Comparison of ENCODE assay signal across 9 cellular contexts in genomic region chrX:78754917-78755316, GRCh38. TPM values are rescaled to one million over a fixed set of nuclear protein-coding genes. Genes with fewer than 3 reads are reported as not detected.
DNase-seq lines count a peak whose midpoint lies in the region; ATAC-seq and TF ChIP-seq lines count a peak whose summit lies in the region.
"Had no signal": no experiment of that assay in that cellular context is flagged by ENCODE, and none has a peak within 500 bp of the region (broad histone marks: within the 10 kb centered on the region; RNA-seq: fewer than 3 reads in every experiment).

No MANE protein-coding gene starts in this region.

- peaks cover 27% of the 10 kb centered on the region for H3K36me3 Mint-ChIP-seq in neural crest cell (ENCODE audit: low read depth)

- no peak for TF ChIP-seq CTCF in neural crest cell (conservative IDR thresholded peaks at IDR 0.05)

- peaks cover 12% of the 10 kb centered on the region for H3K9me3 Mint-ChIP-seq in neural crest cell

- H3K4me3 Mint-ChIP-seq in neural crest cell, result peak overlapping the region; percentile 50

- DNase-seq in neural crest cell (ENCODE audit: low read depth, low spot score), result no peak
- no peak for DNase-seq in COLO829 (ENCODE audit: low spot score)
- no peak for DNase-seq in NK-92 treated with Interleukin-12 subunit alpha and Interleukin-12 subunit beta, amount 100 ng/mL, for 24 hours (lab: John Stamatoyannopoulos, UW)
- DNase-seq in GM03348 (ENCODE audit: low spot score), result no peak
- DNase-seq: mammary epithelial cell, trophoblast cell had no signal

- H3K27me3 Mint-ChIP-seq in neural crest cell (ENCODE audit: low read depth), result no peaks in the 10 kb centered on the region

- ATAC-seq in GM18907 (IDR thresholded peaks at IDR 0.05; ENCODE audit: unreplicated experiment) (peak; percentile 93), HG02588 (IDR thresholded peaks at IDR 0.05; ENCODE audit: unreplicated experiment) (peak; percentile 95), HG03521 (IDR thresholded peaks at IDR 0.05; ENCODE audit: unreplicated experiment) (peak; percentile 92)

- H3K27ac Mint-ChIP-seq in neural crest cell (ENCODE audit: unreplicated experiment), result no peak overlapping the region

- peaks cover 12% of the 10 kb centered on the region for H3K4me1 Mint-ChIP-seq in neural crest cell

RNA-seq across cellular contexts. Expression of gene LPAR4, which starts 7.4 kb away (rescaled TPM):
- total RNA-seq in neural crest cell, result 17.3 and 20.1 TPM in 2 replicates
- total RNA-seq: mammary epithelial cell had no signal
